ENCODE assay signal across 8 cellular contexts in the genomic region with DNA sequence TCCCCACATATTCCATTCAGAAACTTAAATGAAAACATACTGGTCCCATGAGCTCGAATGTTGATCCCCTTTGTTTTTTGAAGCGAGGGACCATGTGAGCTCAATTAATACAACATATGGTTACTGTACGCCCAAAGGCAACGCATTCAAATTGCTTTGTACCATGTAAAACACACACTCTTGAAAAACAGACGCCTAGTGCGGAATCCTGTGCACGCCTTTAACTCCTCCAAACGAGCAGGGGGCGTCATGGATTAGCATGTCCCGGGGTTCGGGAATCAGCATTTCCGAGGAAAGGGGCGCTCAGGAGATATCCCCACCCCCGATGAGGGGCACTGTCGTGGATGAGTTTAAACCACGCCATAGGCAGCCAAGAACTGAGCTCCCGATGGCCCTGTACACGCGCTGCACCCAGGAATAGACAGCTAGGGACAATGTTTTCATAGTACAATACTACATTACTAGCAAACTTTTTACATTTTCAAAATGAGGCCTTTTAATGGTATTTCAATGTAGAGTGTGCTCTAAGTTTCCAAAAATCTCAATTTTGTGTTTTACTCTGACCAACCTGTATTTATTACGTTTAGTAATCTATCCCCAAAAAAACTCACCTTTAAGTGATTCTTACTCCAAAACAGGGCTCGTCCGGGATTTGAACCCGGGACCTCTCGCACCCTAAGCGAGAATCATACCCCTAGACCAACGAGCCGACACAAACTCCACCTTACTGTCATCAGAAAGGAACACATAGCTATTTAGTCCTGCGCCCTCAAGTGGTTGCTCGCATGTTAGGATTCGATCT.
DNase-seq lines count a peak whose midpoint lies in the region; ATAC-seq, FAIRE-seq and TF ChIP-seq lines count a peak whose summit lies in the region.

No MANE protein-coding gene starts in this region.

- peak; percentile 42 for ATAC-seq in GM21825 (IDR thresholded peaks at IDR 0.05; ENCODE audit: unreplicated experiment)

- peak overlapping the region; percentile 89 for H3K27ac Mint-ChIP-seq in nephron progenitor cell
- H3K27ac Mint-ChIP-seq in stimulated activated naive CD8-positive, alpha-beta T cell treated with anti-CD3 and anti-CD28 coated beads, Interleukin-15, Interleukin-2, amounts not matched to agents 100 ng/mL and 50 ng/mL, for 24 hours, result peak overlapping the region; percentile 97

- H3K4me3 Mint-ChIP-seq in nephron progenitor cell, result peak overlapping the region; percentile 97
- H3K4me3 Mint-ChIP-seq in stimulated activated naive CD8-positive, alpha-beta T cell treated with anti-CD3 and anti-CD28 coated beads, Interleukin-15, Interleukin-2, amounts not matched to agents 100 ng/mL and 50 ng/mL, for 24 hours, result peak overlapping the region; percentile 91

- H3K9me3 ChIP-seq in KOPT-K1 (ENCODE audit: insufficient read depth, low read length, poor library complexity, severe bottlenecking), result no peaks in the 10 kb centered on the region

- peak overlapping the region; percentile 79 for H3K4me3 ChIP-seq in fibroblast of pulmonary artery (replicated peaks; ENCODE audit: low read depth, low read length)

- peaks cover 20% of the 10 kb centered on the region for H3K4me1 Mint-ChIP-seq in nephron progenitor cell
- peaks cover 53% of the 10 kb centered on the region for H3K4me1 Mint-ChIP-seq in stimulated activated naive CD8-positive, alpha-beta T cell treated with anti-CD3 and anti-CD28 coated beads, Interleukin-15, Interleukin-2, amounts not matched to agents 100 ng/mL and 50 ng/mL, for 24 hours (ENCODE audit: low read depth)

- H3K36me3 ChIP-seq in KOPT-K1 (ENCODE audit: insufficient read depth, low read length), result no peaks in the 10 kb centered on the region

- peaks cover 5% of the 10 kb centered on the region for H3K9me3 Mint-ChIP-seq in nephron progenitor cell
- H3K9me3 Mint-ChIP-seq in stimulated activated naive CD8-positive, alpha-beta T cell treated with anti-CD3 and anti-CD28 coated beads, Interleukin-15, Interleukin-2, amounts not matched to agents 100 ng/mL and 50 ng/mL, for 24 hours, result no peaks in the 10 kb centered on the region

- DNase-seq in DMS79 treated with DMSO at 0.1 percent for 48 hours (lab: John Stamatoyannopoulos, UW) (peak; percentile 83), RCC 7860 (ENCODE audit: low spot score) (peak; percentile 86), fibroblast of pulmonary artery (ENCODE audit: low read depth) (peak; percentile 94), nephron progenitor cell (peak; percentile 87)
- peak; percentile 66 to 70 for DNase-seq in activated T-helper 1 cell treated with anti-CD3 and anti-CD28 coated beads, Interleukin-2, amount 50 U/mL, for 16 hours (ENCODE audit: low read depth in 1 of 2, low spot score in 1 of 2)

- peak overlapping the region; percentile 90 for H3K27ac ChIP-seq in KOPT-K1 (ENCODE audit: low read depth, low read length, poor library complexity, severe bottlenecking)

- peaks cover 50% of the 10 kb centered on the region for H3K27me3 Mint-ChIP-seq in nephron progenitor cell (ENCODE audit: low read depth, poor library complexity)
- H3K27me3 Mint-ChIP-seq in stimulated activated naive CD8-positive, alpha-beta T cell treated with anti-CD3 and anti-CD28 coated beads, Interleukin-15, Interleukin-2, amounts not matched to agents 100 ng/mL and 50 ng/mL, for 24 hours, result no peaks in the 10 kb centered on the region

- no peak for FAIRE-seq in RCC 7860 (lab: Jason Lieb, UNC)

- H3K36me3 Mint-ChIP-seq in nephron progenitor cell (ENCODE audit: low read depth), result no peaks in the 10 kb centered on the region
- peaks cover 8% of the 10 kb centered on the region for H3K36me3 Mint-ChIP-seq in stimulated activated naive CD8-positive, alpha-beta T cell treated with anti-CD3 and anti-CD28 coated beads, Interleukin-15, Interleukin-2, amounts not matched to agents 100 ng/mL and 50 ng/mL, for 24 hours (ENCODE audit: low read depth)

- peak; percentile 88 for TF ChIP-seq CTCF in fibroblast of pulmonary artery (IDR thresholded peaks at IDR 0.05; ENCODE audit: low read length, missing control alignments)
- TF ChIP-seq CTCF in nephron progenitor cell (IDR thresholded peaks at IDR 0.05), result peak; percentile 77

Comparison
In these comparisons a context has a peak if more than half of its experiments do, and no peak if none do; other contexts are left out.
1. Peak in every context shown above with its lines: DNase-seq, ATAC-seq, H3K4me3 ChIP-seq and H3K27ac ChIP-seq.